Comparison of ENCODE assay signal across 8 cellular contexts in genomic region chr18:74353169-74353775, GRCh38. TPM values are rescaled to one million over a fixed set of nuclear protein-coding genes. Genes with fewer than 3 reads are reported as not detected.
DNase-seq lines count a peak whose midpoint lies in the region; ATAC-seq and TF ChIP-seq lines count a peak whose summit lies in the region.

No MANE protein-coding gene starts in this region.

- H3K36me3 ChIP-seq in KMS-11 (ENCODE audit: insufficient read depth) (no peaks in the 10 kb centered on the region), adipocyte (ENCODE audit: control insufficient read depth, insufficient read depth, low read length, severe bottlenecking) (no peaks in the 10 kb centered on the region), cardiac muscle cell (no peaks in the 10 kb centered on the region)

- no peaks in the 10 kb centered on the region for H4K20me1 ChIP-seq in KMS-11 (ENCODE audit: insufficient read depth)

- H2AFZ ChIP-seq in KMS-11 (ENCODE audit: low read depth): peak overlapping the region; percentile 11; the same call in 1 of the 2 replicates

- ATAC-seq in GM19438 (IDR thresholded peaks at IDR 0.05; ENCODE audit: low read depth, unreplicated experiment): peak; percentile 69
- ATAC-seq in GM19455 (IDR thresholded peaks at IDR 0.05; ENCODE audit: unreplicated experiment): no peak

- H3K9ac ChIP-seq in KMS-11 (no peak overlapping the region), adipocyte (ENCODE audit: low read length) (no peak overlapping the region)

- H3K27ac ChIP-seq in KMS-11: no peak overlapping the region
- no peak overlapping the region for H3K27ac ChIP-seq in cardiac muscle cell

- H3K4me3 ChIP-seq in KMS-11 (IDR thresholded peaks at IDR 0.05; ENCODE audit: insufficient read depth, low read depth, low read length) (no peak overlapping the region), adipocyte (ENCODE audit: low read length) (no peak overlapping the region), cardiac muscle cell (no peak overlapping the region)

- H3K27me3 ChIP-seq in KMS-11 (ENCODE audit: insufficient read depth, low read depth): no peaks in the 10 kb centered on the region
- no peaks in the 10 kb centered on the region for H3K27me3 ChIP-seq in adipocyte (replicated peaks; ENCODE audit: control insufficient read depth, insufficient read depth, low read length)
- H3K27me3 ChIP-seq in cardiac muscle cell: peaks cover 19% of the 10 kb centered on the region

- H3K4me1 ChIP-seq in KMS-11 (ENCODE audit: low read depth, poor library complexity, severe bottlenecking) (peaks cover 7% of the 10 kb centered on the region), adipocyte (ENCODE audit: control insufficient read depth, insufficient read depth, low read length) (no peaks in the 10 kb centered on the region), cardiac muscle cell (ENCODE audit: low read depth) (no peaks in the 10 kb centered on the region)

- DNase-seq in COR-L47 (lab: John Stamatoyannopoulos, UW) (peak; percentile 84), RPMI8226 (peak; percentile 79), adipocyte (ENCODE audit: low read depth) (peak; percentile 83), cardiac muscle cell (ENCODE audit: low read depth in 1 of 2, low spot score in 1 of 2) (peak; percentile 76 to 87), putamen (ENCODE audit: low spot score) (peak; percentile 88)

- H3K9me3 ChIP-seq in adipocyte (ENCODE audit: control insufficient read depth, low read length) (no peaks in the 10 kb centered on the region), cardiac muscle cell (ENCODE audit: low read depth) (no peaks in the 10 kb centered on the region)

- H3K4me2 ChIP-seq in KMS-11: no peak overlapping the region

- no peaks in the 10 kb centered on the region for H3K79me2 ChIP-seq in KMS-11 (ENCODE audit: insufficient read depth, low read depth)

- peak; percentile 86 for TF ChIP-seq CTCF in KMS-11 (conservative IDR thresholded peaks at IDR 0.05; ENCODE audit: low read depth, low read length)
- TF ChIP-seq CTCF in cardiac muscle cell (IDR thresholded peaks at IDR 0.05; ENCODE audit: low read depth, low read length): peak; percentile 87

RNA-seq across cellular contexts. Expression of gene C18orf63, which starts 37.6 kb away (rescaled TPM):
- not detected in 2 replicates for total RNA-seq in cardiac muscle cell
- not detected in 2 replicates for polyA plus RNA-seq in cardiac muscle cell
